Comparison of ENCODE assay signal across 8 cellular contexts in genomic region chr1:109112056-109112651, GRCh38. TPM values are rescaled to one million over a fixed set of nuclear protein-coding genes. Genes with fewer than 3 reads are reported as not detected.
DNase-seq lines count a peak whose midpoint lies in the region; ATAC-seq and TF ChIP-seq lines count a peak whose summit lies in the region.

No MANE protein-coding gene starts in this region.

- no peaks in the 10 kb centered on the region for H4K20me1 ChIP-seq in SU-DHL-6 (ENCODE audit: low read depth, low read length)

- intact Hi-C loops in psoas muscle (cut with DNase I): loop anchor here in 1 of 2 donors (5.0 kb wide), 1 partner anchor 150 kb away; the partner anchor contains the start of gene CLCC1

- H3K79me2 ChIP-seq in SU-DHL-6 (ENCODE audit: insufficient read depth, low read length): no peaks in the 10 kb centered on the region

- DNase-seq in SKM-1 treated with dmso at 0.1 percent for 144 hours (lab: John Stamatoyannopoulos, UW; ENCODE audit: unreplicated experiment): peak; percentile 40
- no peak for DNase-seq in SKM-1 (lab: John Stamatoyannopoulos, UW; ENCODE audit: unreplicated experiment)
- peak in 1 of 2 donors; percentile 54 for DNase-seq in foreskin fibroblast
- DNase-seq in psoas muscle: no peak
- DNase-seq in NCI-H2029 (lab: John Stamatoyannopoulos, UW): no peak

- H3K36me3 ChIP-seq in SU-DHL-6 (ENCODE audit: low read length) (no peaks in the 10 kb centered on the region), psoas muscle (ENCODE audit: insufficient read depth in 1 of 2, low read depth in 1 of 2) (no peaks in the 10 kb centered on the region)

- no peak overlapping the region for H3K9ac ChIP-seq in SU-DHL-6 (ENCODE audit: low read length)

- H3K9me2 ChIP-seq in SU-DHL-6 (replicated peaks; ENCODE audit: insufficient read depth, low read length): no peaks in the 10 kb centered on the region

- ATAC-seq in HG02798 (IDR thresholded peaks at IDR 0.05; ENCODE audit: poor library complexity, unreplicated experiment) (peak; percentile 3), psoas muscle (peak; percentile 42 to 73 (median 56)), GM21717 (IDR thresholded peaks at IDR 0.05; ENCODE audit: unreplicated experiment) (no peak)

- H3K4me3 ChIP-seq in SU-DHL-6 (ENCODE audit: insufficient read depth, low read length, poor library complexity, severe bottlenecking): no peak overlapping the region
- peak overlapping the region; percentile 18 to 37 for H3K4me3 ChIP-seq in foreskin fibroblast (ENCODE audit: low read depth in 1 of 2, low read length in 2 of 2)
- peak overlapping the region; percentile 56 for H3K4me3 ChIP-seq in psoas muscle

- peak overlapping the region; percentile 90 for H3K4me2 ChIP-seq in SU-DHL-6 (ENCODE audit: low read depth, low read length, poor library complexity, severe bottlenecking)

- H3F3A ChIP-seq in SU-DHL-6 (ENCODE audit: insufficient read depth): peaks cover 12% of the 10 kb centered on the region; the same call in 1 of the 2 replicates

- WGBS in psoas muscle, 3 donors: 20 to 25% (median 22%) methylated on average over 10 of the region's 10 CpGs

- H3K27me3 ChIP-seq in SU-DHL-6 (ENCODE audit: low read length): no peaks in the 10 kb centered on the region
- H3K27me3 ChIP-seq in psoas muscle (ENCODE audit: insufficient read depth in 3 of 3, low read length in 2 of 3): peaks cover 0 to 36% (median 0%) of the 10 kb centered on the region in 3 donors

- H3K27ac ChIP-seq in SU-DHL-6 (ENCODE audit: low read depth, low read length) (no peak overlapping the region), psoas muscle (no peak overlapping the region)

- H3K9me3 ChIP-seq in SU-DHL-6 (ENCODE audit: insufficient read depth, low read length) (no peaks in the 10 kb centered on the region), psoas muscle (no peaks in the 10 kb centered on the region)

- TF ChIP-seq CTCF in SU-DHL-6 (IDR thresholded peaks at IDR 0.05; ENCODE audit: insufficient read depth, low read length, poor library complexity, severe bottlenecking): peak; percentile 12
- TF ChIP-seq CTCF in foreskin fibroblast (IDR thresholded peaks at IDR 0.05; ENCODE audit: low read depth, low read length): peak; percentile 21
- TF ChIP-seq CTCF in psoas muscle (IDR thresholded peaks at IDR 0.05): no peak

- peaks cover 10% of the 10 kb centered on the region for H3K4me1 ChIP-seq in psoas muscle

- no peak overlapping the region for H2AFZ ChIP-seq in SU-DHL-6 (ENCODE audit: low read depth, low read length, severe bottlenecking)

RNA-seq across cellular contexts. Expression of gene ELAPOR1, which starts 1.8 kb away (rescaled TPM):
- total RNA-seq in psoas muscle: under 1 TPM; 0.11 to 0.46 (median 0.32) TPM
- under 1 TPM in 2 of 3 donors, not detected in 1; 0.03 to 0.05 TPM for polyA plus RNA-seq in psoas muscle

RNA-seq across cellular contexts. Expression of gene TMEM167B, which starts 21.6 kb away (rescaled TPM):
- total RNA-seq in psoas muscle: 10 to 100 TPM; 27.2 to 56.0 (median 34.0) TPM
- 10 to 100 TPM; 19.8 to 39.1 (median 20.2) TPM for polyA plus RNA-seq in psoas muscle

RNA-seq across cellular contexts. Expression of gene TAF13, which starts 36.4 kb away (rescaled TPM):
- 10 to 100 TPM; 61.5 to 89.9 (median 72.9) TPM for total RNA-seq in psoas muscle
- polyA plus RNA-seq in psoas muscle: 100 to 1,000 TPM in 2 of 3 donors, 10 to 100 TPM in 1; 74.3 to 228 (median 120) TPM
